Comparison of ENCODE assay signal across 21 cellular contexts in the genomic region with DNA sequence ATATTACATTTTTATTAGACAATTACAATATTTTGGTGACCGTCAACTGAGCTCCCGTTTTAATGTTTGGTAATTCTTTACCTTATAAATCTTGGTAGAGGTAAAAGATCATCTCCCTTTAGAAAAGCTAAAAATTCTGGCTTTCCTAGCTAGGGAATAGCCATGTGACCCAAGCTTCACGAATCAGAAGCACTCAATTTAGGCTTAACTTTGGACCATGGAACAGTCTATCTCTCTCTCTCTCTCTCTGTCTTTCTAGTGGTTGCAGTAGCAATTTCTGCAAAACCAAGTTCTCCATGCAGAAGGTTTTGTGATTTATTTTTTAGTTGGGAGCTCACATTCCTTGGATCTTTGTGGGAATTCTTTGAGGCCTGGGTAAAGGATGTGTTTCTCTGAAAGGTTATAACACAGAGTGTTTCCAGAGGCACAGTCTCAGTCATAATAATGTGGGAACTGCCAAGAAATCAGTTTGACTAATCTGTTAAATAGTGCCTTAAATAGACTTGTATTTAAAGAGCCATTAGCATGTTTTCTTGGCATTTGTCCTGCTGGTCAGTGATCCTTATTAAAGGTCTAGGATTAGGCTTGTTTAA.
DNase-seq lines count a peak whose midpoint lies in the region; ATAC-seq and TF ChIP-seq lines count a peak whose summit lies in the region.
"Had no signal": no experiment of that assay in that cellular context is flagged by ENCODE, and none has a peak within 500 bp of the region (broad histone marks: within the 10 kb centered on the region; RNA-seq: fewer than 3 reads in every experiment).

No MANE protein-coding gene starts in this region.

- H3K4me1 ChIP-seq in ACC112 (ENCODE audit: control insufficient read depth, insufficient read depth, low read length, unreplicated experiment) (no peaks in the 10 kb centered on the region), A673 (ENCODE audit: insufficient read depth, low read length, poor library complexity, severe bottlenecking) (no peaks in the 10 kb centered on the region), H9 (ENCODE audit: insufficient read depth, low read length) (no peaks in the 10 kb centered on the region)
- H3K4me1 ChIP-seq: A549, Caco-2, left lung, right lobe of liver had no signal

- 0 out of 4 replicates have a peak, but pooled peaks cover 0 to 2% of the 10 kb centered on the region in 2 experiments for H3K4me1 Mint-ChIP-seq in H9

- H3K79me2 ChIP-seq in ACC112 (ENCODE audit: control insufficient read depth, insufficient read depth, low read length, unreplicated experiment) (no peaks in the 10 kb centered on the region), H9 (ENCODE audit: insufficient read depth, low read length) (no peaks in the 10 kb centered on the region)

- no peak overlapping the region for H3T11ph ChIP-seq in H9 (ENCODE audit: low read length)

- no peaks in the 10 kb centered on the region for H3K36me3 Mint-ChIP-seq in activated naive CD4-positive, alpha-beta T cell treated with anti-CD3 and anti-CD28 coated beads, Interleukin-2, amount 50 U/mL, for 72 hours
- no peaks in the 10 kb centered on the region; a peak in 1 of 7 replicates for H3K36me3 Mint-ChIP-seq in H9 (ENCODE audit: insufficient read depth in 1 of 3, low read depth in 3 of 3)
- H3K36me3 Mint-ChIP-seq: natural killer cell treated with Interleukin-12 subunit alpha and Interleukin-12 subunit beta and Interleukin-15 and Interleukin-18, amount 100 ng/mL, for 72 hours had no signal

- no peaks in the 10 kb centered on the region for H3K79me1 ChIP-seq in H9 (ENCODE audit: insufficient read depth, low read depth, low read length, poor library complexity, severe bottlenecking)

- no peaks in the 10 kb centered on the region for H4K20me1 ChIP-seq in H9 (ENCODE audit: control insufficient read depth, insufficient read depth, insufficient read length)

- no peaks in the 10 kb centered on the region for H3K27me3 Mint-ChIP-seq in H9 (ENCODE audit: low read depth)
- H3K27me3 Mint-ChIP-seq: natural killer cell treated with Interleukin-12 subunit alpha and Interleukin-12 subunit beta and Interleukin-15 and Interleukin-18, amount 100 ng/mL, for 72 hours had no signal

- no peak overlapping the region for H3K27ac ChIP-seq in ACC112 (ENCODE audit: low read depth, low read length)
- H3K27ac ChIP-seq in A673 (ENCODE audit: low read depth, low read length, poor library complexity, severe bottlenecking) = no peak overlapping the region
- H3K27ac ChIP-seq in H9 (ENCODE audit: insufficient read length, low read depth, low read length) = no peak overlapping the region
- H3K27ac ChIP-seq: A549, KMS-11, left lung, right lobe of liver had no signal

- H2BK120ac ChIP-seq in H9 (ENCODE audit: low read depth, low read length, poor library complexity, severe bottlenecking) = no peak overlapping the region

- intact Hi-C loops in A673 (cut with micrococcal nuclease; ENCODE audit: unreplicated experiment) = no loop called here
- intact Hi-C loops in lower leg skin (cut with DNase I; ENCODE audit: low total_unique reads) = no loop called here

- H2BK5ac ChIP-seq in H9 (ENCODE audit: insufficient read length, low read length) = no peak overlapping the region

- H3K4me2 ChIP-seq in H9 (ENCODE audit: insufficient read depth, insufficient read length, low read length) = no peak overlapping the region
- H3K4me2 ChIP-seq: A549, KMS-11 had no signal

- WGBS in H9 (ENCODE audit: extremely low coverage, insufficient read length, low lambda C conversion rate) = no CpG with 5 or more reads among the region's 3 CpGs
- 75 to 79% methylated on average over 3 of the region's 3 CpGs for WGBS in lower leg skin, 2 donors

- TF ChIP-seq CTCF in A673 (conservative IDR thresholded peaks at IDR 0.05; ENCODE audit: low read depth, low read length) (no peak), H9 (conservative IDR thresholded peaks at IDR 0.05) (no peak), lower leg skin (IDR thresholded peaks at IDR 0.05) (no peak)

- H4K8ac ChIP-seq in H9 (replicated peaks; ENCODE audit: insufficient read length, low read depth, low read length) = no peak overlapping the region

- no peak overlapping the region for H3K18ac ChIP-seq in H9 (ENCODE audit: insufficient read length, low read depth, low read length)

- H3K4me3 Mint-ChIP-seq in H9 = no peak overlapping the region
- H3K4me3 Mint-ChIP-seq: activated naive CD4-positive, alpha-beta T cell treated with anti-CD3 and anti-CD28 coated beads for 36 hours; natural killer cell treated with Interleukin-12 subunit alpha and Interleukin-12 subunit beta and Interleukin-15 and Interleukin-18, amount 100 ng/mL, for 72 hours; T-helper 2 cell treated with Interferon-gamma antibody and Interleukin-4, amounts not matched to agents 5 μg/mL and 100 μg/mL, for 36 hours had no signal

- POLR2A ChIA-PET in A673 (lab: Charles Lee; ENCODE audit: low non-redundant PET) = no interaction called here

- H3K4me3 ChIP-seq in ACC112 (ENCODE audit: low read depth, low read length) (no peak overlapping the region), A673 (ENCODE audit: low read depth, low read length, poor library complexity, severe bottlenecking) (no peak overlapping the region), lower leg skin (ENCODE audit: low read depth, poor library complexity, severe bottlenecking) (no peak overlapping the region)
- H3K4me3 ChIP-seq: A549, left lung, right lobe of liver had no signal

- no peak overlapping the region for H3K23ac ChIP-seq in H9 (ENCODE audit: insufficient read length, low read depth, low read length)

- H3K14ac ChIP-seq in H9 (ENCODE audit: insufficient read depth, low read length) = no peak overlapping the region

- no peaks in the 10 kb centered on the region for H3K9me3 ChIP-seq in A673 (ENCODE audit: low read depth, low read length, poor library complexity, severe bottlenecking)
- H3K9me3 ChIP-seq in H9 (ENCODE audit: control insufficient read depth, low read depth, low read length) = no peaks in the 10 kb centered on the region
- H3K9me3 ChIP-seq: A549, Caco-2, left lung, right lobe of liver had no signal

- H3K36me3 ChIP-seq in ACC112 (ENCODE audit: insufficient read depth, low read length) = no peaks in the 10 kb centered on the region
- H3K36me3 ChIP-seq in A673 (ENCODE audit: insufficient read depth, low read length, poor library complexity, severe bottlenecking) = no peaks in the 10 kb centered on the region
- H3K36me3 ChIP-seq: left lung, right lobe of liver had no signal

- no peak overlapping the region for H4K5ac ChIP-seq in H9 (ENCODE audit: insufficient read length, low read depth, low read length)

- H3K4ac ChIP-seq in H9 (ENCODE audit: low read depth, low read length) = no peak overlapping the region

- no peak overlapping the region for H3K56ac ChIP-seq in H9 (ENCODE audit: insufficient read length, low read depth, low read length)

- no peak for TF ChIP-seq POLR2A in lower leg skin (IDR thresholded peaks at IDR 0.05)

- no peak overlapping the region for H3K9ac ChIP-seq in H9 (ENCODE audit: extremely low read depth, insufficient read length, low read length)
- H3K9ac ChIP-seq: KMS-11 had no signal

- no peak overlapping the region for H4K91ac ChIP-seq in H9 (ENCODE audit: insufficient read length, low read depth, low read length)

- no peaks in the 10 kb centered on the region for H3K27me3 ChIP-seq in ACC112 (ENCODE audit: insufficient read depth, low read length)
- no peaks in the 10 kb centered on the region for H3K27me3 ChIP-seq in A673 (replicated peaks; ENCODE audit: insufficient read depth, low read depth, low read length, poor library complexity)
- H3K27me3 ChIP-seq in H9 (ENCODE audit: insufficient read depth, low read length) = no peaks in the 10 kb centered on the region
- H3K27me3 ChIP-seq: left lung, right lobe of liver had no signal

- H2BK20ac ChIP-seq in H9 (ENCODE audit: low read depth, low read length, poor library complexity, severe bottlenecking) = no peak overlapping the region

- no TSS peak for BruUV-seq in A673 (replicated peaks; lab: Mats Ljungman, UMichigan)

- H2AFZ ChIP-seq in ACC112 (ENCODE audit: low read length, unreplicated experiment) (peak overlapping the region; percentile 17), H9 (ENCODE audit: low read length) (no peak overlapping the region)

- no peak overlapping the region for H2BK12ac ChIP-seq in H9 (ENCODE audit: insufficient read length, low read depth, low read length)

- no peaks in the 10 kb centered on the region for H3K23me2 ChIP-seq in H9 (ENCODE audit: insufficient read length, low read depth, low read length, poor library complexity, severe bottlenecking)

- DNase-seq in HS-27A (ENCODE audit: low read depth) (peak; percentile 62), cerebellar cortex (ENCODE audit: low spot score) (peak; percentile 91), left kidney (ENCODE audit: low read depth, low spot score) (peak; percentile 11), A673 (ENCODE audit: low spot score) (no peak), H9 (no peak), lower leg skin (ENCODE audit: low spot score in 2 of 2) (no peak)
- DNase-seq in activated naive CD4-positive, alpha-beta T cell treated with anti-CD3 and anti-CD28 coated beads, Interleukin-2, amount 50 U/mL, for 72 hours (ENCODE audit: low spot score in 2 of 2) = no peak
- DNase-seq: activated CD8-positive, alpha-beta memory T cell treated with anti-CD3 and anti-CD28 coated beads, Interleukin-2, amount 50 U/mL, for 48 hours; activated naive CD4-positive, alpha-beta T cell treated with anti-CD3 and anti-CD28 coated beads for 36 hours; Caco-2; caudate nucleus; GOT3; left lung; NCI-H187 treated with DMSO at 0.1 percent for 48 hours; right lobe of liver; stimulated activated naive CD4-positive, alpha-beta T cell had no signal

- no peak overlapping the region for H3K27ac Mint-ChIP-seq in activated naive CD4-positive, alpha-beta T cell treated with anti-CD3 and anti-CD28 coated beads, Interleukin-2, amount 50 U/mL, for 72 hours
- H3K27ac Mint-ChIP-seq in H9 = no peak overlapping the region
- H3K27ac Mint-ChIP-seq: activated naive CD4-positive, alpha-beta T cell treated with anti-CD3 and anti-CD28 coated beads for 36 hours; natural killer cell treated with Interleukin-12 subunit alpha and Interleukin-12 subunit beta and Interleukin-15 and Interleukin-18, amount 100 ng/mL, for 72 hours; T-helper 2 cell treated with Interferon-gamma antibody and Interleukin-4, amounts not matched to agents 5 μg/mL and 100 μg/mL, for 36 hours had no signal

- CTCF ChIA-PET in A673 (lab: Charles Lee) = no interaction called here

- H2BK15ac ChIP-seq in H9 (ENCODE audit: low read depth, low read length) = no peak overlapping the region

- ATAC-seq in activated naive CD4-positive, alpha-beta T cell treated with anti-CD3 and anti-CD28 coated beads, Interleukin-2, amount 50 U/mL, for 72 hours = no peak
- ATAC-seq: A549; left lung; natural killer cell treated with Interleukin-12 subunit alpha and Interleukin-12 subunit beta and Interleukin-15 and Interleukin-18, amount 100 ng/mL, for 72 hours; right lobe of liver had no signal

- no peak overlapping the region for H2AK5ac ChIP-seq in H9 (ENCODE audit: insufficient read length, low read length)

- H3K9me3 Mint-ChIP-seq in activated naive CD4-positive, alpha-beta T cell treated with anti-CD3 and anti-CD28 coated beads, Interleukin-2, amount 50 U/mL, for 72 hours = peaks cover 0 to 9% of the 10 kb centered on the region in 2 donors
- peaks cover 0 to 2% of the 10 kb centered on the region in 2 experiments; a peak in 2 of 5 replicates for H3K9me3 Mint-ChIP-seq in H9
- H3K9me3 Mint-ChIP-seq: T-helper 2 cell treated with Interferon-gamma antibody and Interleukin-4, amounts not matched to agents 5 μg/mL and 100 μg/mL, for 36 hours had no signal

Comparison
In these comparisons a context has a peak if more than half of its experiments do, and no peak if none do; other contexts are left out.
1. DNase-seq: peak in HS-27A (single experiment), cerebellar cortex (single experiment) and left kidney (single experiment); none in activated naive CD4-positive, alpha-beta T cell treated with anti-CD3 and anti-CD28 coated beads, Interleukin-2, amount 50 U/mL, for 72 hours (0 of 2), A673 (single experiment), H9 (single experiment) and lower leg skin (0 of 2).